Comparison of ENCODE assay signal across 1 cellular context in the genomic region with DNA sequence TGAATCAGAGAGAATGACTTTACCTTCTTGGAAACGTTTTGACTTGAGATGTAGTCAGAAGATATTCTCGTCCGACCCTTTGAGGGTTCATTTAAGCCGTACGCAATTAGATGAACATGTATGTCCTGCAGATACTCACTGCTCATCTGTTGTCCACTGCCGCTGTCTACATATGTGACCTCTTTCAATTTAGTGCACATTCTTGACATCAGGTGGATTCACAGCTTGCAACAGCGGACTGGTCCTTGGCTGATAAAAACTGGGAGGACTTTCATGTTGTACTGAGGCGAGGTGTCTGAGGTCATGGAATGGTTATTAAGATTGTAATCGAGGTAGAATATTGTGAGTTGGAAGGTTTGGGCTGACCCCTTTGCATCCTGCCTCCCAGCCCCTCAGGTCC.
TF ChIP-seq lines count a peak whose summit lies in the region.

No MANE protein-coding gene starts in this region.

TF ChIP-seq in K562, 482 proteins besides CTCF, POLR2A, EP300 and RAD21 (continued from another document):
- TF ChIP-seq ARID1B (IDR thresholded peaks at IDR 0.05): peak; percentile 36; the same call in 1 of the 2 replicates
- TF ChIP-seq, protein P1, sequence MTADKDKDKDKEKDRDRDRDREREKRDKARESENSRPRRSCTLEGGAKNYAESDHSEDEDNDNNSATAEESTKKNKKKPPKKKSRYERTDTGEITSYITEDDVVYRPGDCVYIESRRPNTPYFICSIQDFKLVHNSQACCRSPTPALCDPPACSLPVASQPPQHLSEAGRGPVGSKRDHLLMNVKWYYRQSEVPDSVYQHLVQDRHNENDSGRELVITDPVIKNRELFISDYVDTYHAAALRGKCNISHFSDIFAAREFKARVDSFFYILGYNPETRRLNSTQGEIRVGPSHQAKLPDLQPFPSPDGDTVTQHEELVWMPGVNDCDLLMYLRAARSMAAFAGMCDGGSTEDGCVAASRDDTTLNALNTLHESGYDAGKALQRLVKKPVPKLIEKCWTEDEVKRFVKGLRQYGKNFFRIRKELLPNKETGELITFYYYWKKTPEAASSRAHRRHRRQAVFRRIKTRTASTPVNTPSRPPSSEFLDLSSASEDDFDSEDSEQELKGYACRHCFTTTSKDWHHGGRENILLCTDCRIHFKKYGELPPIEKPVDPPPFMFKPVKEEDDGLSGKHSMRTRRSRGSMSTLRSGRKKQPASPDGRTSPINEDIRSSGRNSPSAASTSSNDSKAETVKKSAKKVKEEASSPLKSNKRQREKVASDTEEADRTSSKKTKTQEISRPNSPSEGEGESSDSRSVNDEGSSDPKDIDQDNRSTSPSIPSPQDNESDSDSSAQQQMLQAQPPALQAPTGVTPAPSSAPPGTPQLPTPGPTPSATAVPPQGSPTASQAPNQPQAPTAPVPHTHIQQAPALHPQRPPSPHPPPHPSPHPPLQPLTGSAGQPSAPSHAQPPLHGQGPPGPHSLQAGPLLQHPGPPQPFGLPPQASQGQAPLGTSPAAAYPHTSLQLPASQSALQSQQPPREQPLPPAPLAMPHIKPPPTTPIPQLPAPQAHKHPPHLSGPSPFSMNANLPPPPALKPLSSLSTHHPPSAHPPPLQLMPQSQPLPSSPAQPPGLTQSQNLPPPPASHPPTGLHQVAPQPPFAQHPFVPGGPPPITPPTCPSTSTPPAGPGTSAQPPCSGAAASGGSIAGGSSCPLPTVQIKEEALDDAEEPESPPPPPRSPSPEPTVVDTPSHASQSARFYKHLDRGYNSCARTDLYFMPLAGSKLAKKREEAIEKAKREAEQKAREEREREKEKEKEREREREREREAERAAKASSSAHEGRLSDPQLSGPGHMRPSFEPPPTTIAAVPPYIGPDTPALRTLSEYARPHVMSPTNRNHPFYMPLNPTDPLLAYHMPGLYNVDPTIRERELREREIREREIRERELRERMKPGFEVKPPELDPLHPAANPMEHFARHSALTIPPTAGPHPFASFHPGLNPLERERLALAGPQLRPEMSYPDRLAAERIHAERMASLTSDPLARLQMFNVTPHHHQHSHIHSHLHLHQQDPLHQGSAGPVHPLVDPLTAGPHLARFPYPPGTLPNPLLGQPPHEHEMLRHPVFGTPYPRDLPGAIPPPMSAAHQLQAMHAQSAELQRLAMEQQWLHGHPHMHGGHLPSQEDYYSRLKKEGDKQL (CRISPR knock-in tag; IDR thresholded peaks at IDR 0.05; ENCODE audit: borderline replicate concordance): no peak
- peak; percentile 24; the same call in 1 of the 2 replicates for TF ChIP-seq TCF3 (CRISPR knock-in tag; IDR thresholded peaks at IDR 0.05)
